In genomic region chr7:150811-151221, GRCh38 we compare ENCODE assay signal across 9 cellular contexts. TPM values are rescaled to one million over a fixed set of nuclear protein-coding genes. Genes with fewer than 3 reads are reported as not detected.
A peak's percentile ranks its signal among the peaks of the same experiment; 100 is the strongest.
DNase-seq lines count a peak whose midpoint lies in the region; ATAC-seq and TF ChIP-seq lines count a peak whose summit lies in the region.
"Had no signal": no experiment of that assay in that cellular context is flagged by ENCODE, and none has a peak within 500 bp of the region (broad histone marks: within the 10 kb centered on the region; RNA-seq: fewer than 3 reads in every experiment).

No MANE protein-coding gene starts in this region.

- CTCF ChIA-PET in activated naive CD4-positive, alpha-beta T cell treated with anti-CD3 and anti-CD28 coated beads, Interleukin-2, amount 10 ng/mL, durations not matched to agents 7 days and 5 days (lab: Charles Lee), result no interaction called here

- peaks cover 0 to 27% (median 12%) of the 10 kb centered on the region in 4 donors for H3K4me1 ChIP-seq in tibial artery

- no peak overlapping the region for H3K27ac ChIP-seq in tibial artery
- H3K27ac ChIP-seq: KMS-11 had no signal

- H3K9me3 ChIP-seq in tibial artery, result no peaks in the 10 kb centered on the region

- peak overlapping the region; percentile 26 for H3K4me3 Mint-ChIP-seq in activated naive CD4-positive, alpha-beta T cell treated with anti-CD3 and anti-CD28 coated beads, Interleukin-2, amount 10 ng/mL, durations not matched to agents 7 days and 5 days
- H3K4me3 Mint-ChIP-seq in activated naive CD8-positive, alpha-beta T cell treated with anti-CD3 and anti-CD28 coated beads, Interleukin-2, amount 10 ng/mL, durations not matched to agents 7 days and 5 days, result peak overlapping the region; percentile 93
- peak overlapping the region in 9 of 10 donors; percentile 30 to 94 (median 87) for H3K4me3 Mint-ChIP-seq in naive thymus-derived CD8-positive, alpha-beta T cell

- no peaks in the 10 kb centered on the region for H3K36me3 ChIP-seq in tibial artery

- peaks cover 24% of the 10 kb centered on the region for H3K4me1 Mint-ChIP-seq in activated naive CD4-positive, alpha-beta T cell treated with anti-CD3 and anti-CD28 coated beads, Interleukin-2, amount 10 ng/mL, durations not matched to agents 7 days and 5 days
- H3K4me1 Mint-ChIP-seq in activated naive CD8-positive, alpha-beta T cell treated with anti-CD3 and anti-CD28 coated beads, Interleukin-2, amount 10 ng/mL, durations not matched to agents 7 days and 5 days, result peaks cover 11% of the 10 kb centered on the region
- H3K4me1 Mint-ChIP-seq in naive thymus-derived CD8-positive, alpha-beta T cell, result peaks cover 10 to 25% (median 18%) of the 10 kb centered on the region in 4 donors

- peak overlapping the region; percentile 99 for H3K27ac Mint-ChIP-seq in activated naive CD4-positive, alpha-beta T cell treated with anti-CD3 and anti-CD28 coated beads, Interleukin-2, amount 10 ng/mL, durations not matched to agents 7 days and 5 days
- H3K27ac Mint-ChIP-seq in activated naive CD8-positive, alpha-beta T cell treated with anti-CD3 and anti-CD28 coated beads, Interleukin-2, amount 10 ng/mL, durations not matched to agents 7 days and 5 days, result peak overlapping the region; percentile 97
- H3K27ac Mint-ChIP-seq in naive thymus-derived CD8-positive, alpha-beta T cell, result peak overlapping the region; percentile 0 to 99 (median 82)

- POLR2A ChIA-PET in activated naive CD8-positive, alpha-beta T cell treated with anti-CD3 and anti-CD28 coated beads, Interleukin-2, amount 10 ng/mL, durations not matched to agents 7 days and 5 days (lab: Charles Lee), result no interaction called here
- POLR2A ChIA-PET in naive thymus-derived CD8-positive, alpha-beta T cell (lab: Charles Lee), result interaction anchor here (1.1 kb wide), 1 partner anchor 23 kb away, joined by 4 read pairs; no protein-coding TSS in a partner anchor

- no peak overlapping the region for H3K4me3 ChIP-seq in tibial artery

- DNase-seq in activated naive CD4-positive, alpha-beta T cell treated with anti-CD3 and anti-CD28 coated beads, Interleukin-2, amount 10 ng/mL, durations not matched to agents 7 days and 5 days, result no peak
- no peak for DNase-seq in activated naive CD4-positive, alpha-beta T cell treated with Interleukin-2 at 50 U/mL for 16 hours
- DNase-seq in activated naive CD8-positive, alpha-beta T cell treated with anti-CD3 and anti-CD28 coated beads, Interleukin-2, amount 10 ng/mL, durations not matched to agents 7 days and 5 days, result peak; percentile 30
- peak in 1 of 10 donors; percentile 52 for DNase-seq in naive thymus-derived CD8-positive, alpha-beta T cell
- DNase-seq in tibial artery, result peak; percentile 33 to 66
- no peak for DNase-seq in amygdala (lab: John Stamatoyannopoulos, UW)
- no peak for DNase-seq in NCI-H526 treated with DMSO at 0.1 percent for 48 hours (lab: John Stamatoyannopoulos, UW)

- intact Hi-C loops in tibial artery (cut with DNase I; ENCODE audit: low total_unique reads), result no loop called here

- ATAC-seq in activated naive CD8-positive, alpha-beta T cell treated with anti-CD3 and anti-CD28 coated beads, Interleukin-2, amount 10 ng/mL, durations not matched to agents 7 days and 5 days (ENCODE audit: low read depth), result no peak
- no peak for ATAC-seq in naive thymus-derived CD8-positive, alpha-beta T cell
- ATAC-seq in HG02759 (IDR thresholded peaks at IDR 0.05; ENCODE audit: unreplicated experiment), result no peak

- H3K36me3 Mint-ChIP-seq in activated naive CD4-positive, alpha-beta T cell treated with anti-CD3 and anti-CD28 coated beads, Interleukin-2, amount 10 ng/mL, durations not matched to agents 7 days and 5 days, result peaks cover 7% of the 10 kb centered on the region
- peaks cover 5% of the 10 kb centered on the region for H3K36me3 Mint-ChIP-seq in activated naive CD8-positive, alpha-beta T cell treated with anti-CD3 and anti-CD28 coated beads, Interleukin-2, amount 10 ng/mL, durations not matched to agents 7 days and 5 days
- peaks cover 0 to 13% (median 4%) of the 10 kb centered on the region in 3 donors for H3K36me3 Mint-ChIP-seq in naive thymus-derived CD8-positive, alpha-beta T cell

- peaks cover 7% of the 10 kb centered on the region for H3K27me3 Mint-ChIP-seq in activated naive CD4-positive, alpha-beta T cell treated with anti-CD3 and anti-CD28 coated beads, Interleukin-2, amount 10 ng/mL, durations not matched to agents 7 days and 5 days
- no peaks in the 10 kb centered on the region for H3K27me3 Mint-ChIP-seq in activated naive CD8-positive, alpha-beta T cell treated with anti-CD3 and anti-CD28 coated beads, Interleukin-2, amount 10 ng/mL, durations not matched to agents 7 days and 5 days
- peaks cover 0 to 3% (median 0%) of the 10 kb centered on the region in 5 donors for H3K27me3 Mint-ChIP-seq in naive thymus-derived CD8-positive, alpha-beta T cell

- no peaks in the 10 kb centered on the region for H3K27me3 ChIP-seq in tibial artery

- H3K9me3 Mint-ChIP-seq in activated naive CD4-positive, alpha-beta T cell treated with anti-CD3 and anti-CD28 coated beads, Interleukin-2, amount 10 ng/mL, durations not matched to agents 7 days and 5 days, result no peaks in the 10 kb centered on the region
- H3K9me3 Mint-ChIP-seq in activated naive CD8-positive, alpha-beta T cell treated with anti-CD3 and anti-CD28 coated beads, Interleukin-2, amount 10 ng/mL, durations not matched to agents 7 days and 5 days, result no peaks in the 10 kb centered on the region
- H3K9me3 Mint-ChIP-seq in naive thymus-derived CD8-positive, alpha-beta T cell, result no peaks in the 10 kb centered on the region

- TF ChIP-seq CTCF in tibial artery (IDR thresholded peaks at IDR 0.05), result no peak

RNA-seq across cellular contexts. Expression of gene FAM20C, which starts 41.6 kb away (rescaled TPM):
- 1 to 10 TPM; 2.6 to 4.1 TPM for total RNA-seq in activated naive CD8-positive, alpha-beta T cell treated with anti-CD3 and anti-CD28 coated beads, Interleukin-2, amount 10 ng/mL, durations not matched to agents 7 days and 5 days
- under 1 TPM; 0.60 to 0.66 TPM for total RNA-seq in naive thymus-derived CD8-positive, alpha-beta T cell
- not detected for polyA plus RNA-seq in naive thymus-derived CD8-positive, alpha-beta T cell

Comparison
In these comparisons a context has a peak if more than half of its experiments do, and no peak if none do; other contexts are left out.
1. DNase-seq: peak in activated naive CD8-positive, alpha-beta T cell treated with anti-CD3 and anti-CD28 coated beads, Interleukin-2, amount 10 ng/mL, durations not matched to agents 7 days and 5 days (single experiment) and tibial artery (2 of 2); none in activated naive CD4-positive, alpha-beta T cell treated with anti-CD3 and anti-CD28 coated beads, Interleukin-2, amount 10 ng/mL, durations not matched to agents 7 days and 5 days (single experiment), activated naive CD4-positive, alpha-beta T cell treated with Interleukin-2 at 50 U/mL for 16 hours (single experiment), amygdala (0 of 56) and NCI-H526 treated with DMSO at 0.1 percent for 48 hours (single experiment).
2. H3K4me3 Mint-ChIP-seq: peak in every context shown above with its lines; median percentile 93 in activated naive CD8-positive, alpha-beta T cell treated with anti-CD3 and anti-CD28 coated beads, Interleukin-2, amount 10 ng/mL, durations not matched to agents 7 days and 5 days; 87 in naive thymus-derived CD8-positive, alpha-beta T cell; 26 in activated naive CD4-positive, alpha-beta T cell treated with anti-CD3 and anti-CD28 coated beads, Interleukin-2, amount 10 ng/mL, durations not matched to agents 7 days and 5 days.
3. Peak in every context shown above with its lines, with median percentiles within 50 percentile points of each other: H3K27ac Mint-ChIP-seq.